9 cellular contexts compared by ENCODE assay signal in the genomic region with DNA sequence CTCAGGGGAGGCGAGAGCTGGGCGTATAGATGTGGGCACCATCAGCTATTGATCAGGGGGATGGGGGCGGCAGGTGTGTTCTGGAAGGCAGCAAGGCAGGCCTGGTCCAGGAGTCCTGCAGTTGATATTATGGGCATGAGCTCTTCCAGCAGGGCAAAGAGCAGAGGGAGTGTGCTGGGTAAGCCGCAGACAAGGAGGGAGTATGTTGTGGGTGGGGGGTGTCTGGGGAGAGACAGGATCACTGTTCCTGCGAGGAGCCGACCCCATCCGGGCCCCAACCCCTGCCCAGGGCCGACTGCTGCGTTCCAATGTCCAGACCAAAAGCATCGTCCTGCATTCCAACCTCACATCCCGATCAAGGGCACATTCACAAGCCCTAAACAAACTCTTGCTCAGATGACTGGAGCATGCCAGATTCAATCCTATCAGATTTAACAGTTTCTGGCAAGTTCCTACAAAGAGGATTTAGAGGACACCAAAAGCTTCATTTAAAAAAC. TPM values are rescaled to one million over a fixed set of nuclear protein-coding genes. Genes with fewer than 3 reads are reported as not detected.
DNase-seq lines count a peak whose midpoint lies in the region; ATAC-seq, FAIRE-seq and TF ChIP-seq lines count a peak whose summit lies in the region.
"Had no signal": no experiment of that assay in that cellular context is flagged by ENCODE, and none has a peak within 500 bp of the region (broad histone marks: within the 10 kb centered on the region; RNA-seq: fewer than 3 reads in every experiment).

No MANE protein-coding gene starts in this region.

- no peaks in the 10 kb centered on the region for H3K36me3 ChIP-seq in adipocyte (ENCODE audit: control insufficient read depth, insufficient read depth, low read length, severe bottlenecking)
- no peaks in the 10 kb centered on the region for H3K36me3 ChIP-seq in HepG2 (replicated peaks in 1 of 2; ENCODE audit: control insufficient read depth in 1 of 2, insufficient read depth in 2 of 2, low read length in 2 of 2)
- no peaks in the 10 kb centered on the region for H3K36me3 ChIP-seq in thyroid gland

- H3K4me1 ChIP-seq in adipocyte (ENCODE audit: control insufficient read depth, insufficient read depth, low read length): peaks cover 54% of the 10 kb centered on the region
- peaks cover 67% of the 10 kb centered on the region for H3K4me1 ChIP-seq in HepG2 (ENCODE audit: insufficient read depth, low read length)
- peaks cover 53 to 73% of the 10 kb centered on the region in 2 donors for H3K4me1 ChIP-seq in thyroid gland

- TF ChIP-seq POLR2A in HepG2 (IDR thresholded peaks at IDR 0.05; ENCODE audit: insufficient read depth in 1 of 2, low read depth in 2 of 2, low read length in 2 of 2) (peak in 1 of 2 experiments; percentile 77; a peak in 2 of 4 replicates), thyroid gland (IDR thresholded peaks at IDR 0.05) (no peak)

- H3K27me3 ChIP-seq in adipocyte (replicated peaks; ENCODE audit: control insufficient read depth, insufficient read depth, low read length): no peaks in the 10 kb centered on the region
- H3K27me3 ChIP-seq in HepG2 (ENCODE audit: control insufficient read depth in 1 of 2, insufficient read depth in 2 of 2, low read length in 2 of 2): no peaks in the 10 kb centered on the region
- no peaks in the 10 kb centered on the region for H3K27me3 ChIP-seq in thyroid gland

- H3K4me3 ChIP-seq in adipocyte (ENCODE audit: low read length) (peak overlapping the region; percentile 50), HepG2 (replicated peaks in 1 of 3; ENCODE audit: insufficient read depth in 1 of 3, low read depth in 2 of 3, low read length in 3 of 3) (peak overlapping the region; percentile 56 to 75 (median 62)), thyroid gland (replicated peaks in 1 of 3) (no peak overlapping the region)

- ATAC-seq in HepG2 (peak; percentile 68), HG02642 (IDR thresholded peaks at IDR 0.05; ENCODE audit: poor library complexity, unreplicated experiment) (no peak), HG02840 (IDR thresholded peaks at IDR 0.05; ENCODE audit: low FRiP score, unreplicated experiment) (no peak)
- ATAC-seq: stimulated activated naive B cell treated with anti-CD40 and anti-IgM and Interleukin-4, amounts not matched to agents 10 μg/mL and 1 μg/mL and 100 μg/mL, for 72 hours had no signal

- TF ChIP-seq CTCF in HepG2 (CRISPR knock-in tag; IDR thresholded peaks at IDR 0.05) (no peak), thyroid gland (IDR thresholded peaks at IDR 0.05) (no peak)

- BruUV-seq in HepG2 (replicated peaks; lab: Mats Ljungman, UMichigan): no TSS peak

- H3K4me2 ChIP-seq in HepG2 (ENCODE audit: low read depth, low read length): peak overlapping the region; percentile 94

- peak; percentile 94 for FAIRE-seq in HepG2 (lab: Jason Lieb, UNC)

- in situ Hi-C loops in HepG2 (cut with HindIII; ENCODE audit: extremely low pct_ligation_motif_present, low pct_unique_long_range_greater_than_20kb): no loop called here

- H3K79me2 ChIP-seq in HepG2 (ENCODE audit: insufficient read depth, low read length): peaks cover 25% of the 10 kb centered on the region

- CTCF ChIA-PET in HepG2 (lab: Yijun Ruan, JAX; ENCODE audit: low intra/inter-chr PET ratio, low total read pairs): no interaction called here

- no peak; the same call in 1 of the 2 replicates for TF ChIP-seq RAD21 in HepG2 (CRISPR knock-in tag; IDR thresholded peaks at IDR 0.05)

- H3K9me3 ChIP-seq in adipocyte (ENCODE audit: control insufficient read depth, low read length): no peaks in the 10 kb centered on the region
- no peaks in the 10 kb centered on the region for H3K9me3 ChIP-seq in HepG2 (ENCODE audit: low read length)
- no peaks in the 10 kb centered on the region for H3K9me3 ChIP-seq in thyroid gland

- H3K27ac ChIP-seq in HepG2 (ENCODE audit: extremely low read length, insufficient read depth, low read length) (peak overlapping the region; percentile 71), thyroid gland (peak overlapping the region; percentile 61 to 78 (median 77))

- H2AFZ ChIP-seq in HepG2 (ENCODE audit: low read length): no peak overlapping the region

- DNase-seq in adipocyte (ENCODE audit: low read depth): no peak
- DNase-seq in HepG2 (ENCODE audit: low spot score): peak; percentile 80
- DNase-seq in thyroid gland: no peak
- DNase-seq in AG20443 (ENCODE audit: low spot score): no peak
- DNase-seq: NCI-H345; posterior cingulate gyrus; stimulated activated naive B cell treated with anti-CD40 and anti-IgM and Interleukin-4, amounts not matched to agents 10 μg/mL and 1 μg/mL and 100 μg/mL, for 72 hours had no signal

- WGBS in HepG2 (ENCODE audit: low lambda C conversion rate): 5% methylated on average over 11 of the region's 11 CpGs
- WGBS in thyroid gland, 2 donors: 42 to 52% methylated on average over 11 of the region's 11 CpGs

- H3K9ac ChIP-seq in adipocyte (ENCODE audit: low read length): peak overlapping the region; percentile 78
- peak overlapping the region; percentile 64 for H3K9ac ChIP-seq in HepG2 (ENCODE audit: insufficient read depth, low read depth, low read length)

- intact Hi-C loops in HepG2 (cut with micrococcal nuclease; ENCODE audit: unreplicated experiment): loop anchor here (10.0 kb wide), 1 partner anchor 147 kb away; no protein-coding TSS in a partner anchor
- intact Hi-C loops in thyroid gland (cut with DNase I): no loop called here

- H4K20me1 ChIP-seq in HepG2 (ENCODE audit: insufficient read depth, low read length): peaks cover 3% of the 10 kb centered on the region; the same call in 1 of the 2 replicates

- POLR2A ChIA-PET in HepG2 (lab: Yijun Ruan, JAX): interaction anchor here (0.6 to 3.5 kb wide), 9 partner anchors 9 to 301 kb away, joined by 3 to 25 read pairs (median 4); a partner anchor contains a TSS

- TF ChIP-seq EP300 in HepG2 (IDR thresholded peaks at IDR 0.05; ENCODE audit: low read depth in 2 of 2, low read length in 2 of 2) (peak in 1 of 2 experiments; percentile 39; a peak in 1 of 4 replicates), HepG2 (CRISPR knock-in tag; IDR thresholded peaks at IDR 0.05; ENCODE audit: borderline replicate concordance) (peak; percentile 23; the same call in 1 of the 2 replicates)

RNA-seq across cellular contexts. Expression of a gene that starts 9.2 kb away (rescaled TPM):
- total RNA-seq in HepG2 (2016; rRNA removed; fragmentation: Illumina TruSeq; extraction: Trizol) (28.0 and 44.8 TPM in 2 replicates), thyroid gland (100 to 1,000 TPM; 362 to 576 (median 421) TPM)
- 22.8 and 24.5 TPM in 2 replicates for total RNA-seq in HepG2 (2016; cell fraction: cytosol; rRNA removed; fragmentation: Illumina TruSeq; extraction: Trizol; ENCODE audit: low read depth)
- total RNA-seq in HepG2 (2016; cell fraction: insoluble cytoplasmic fraction; rRNA removed; fragmentation: Illumina TruSeq; extraction: Trizol): 30.0 and 44.9 TPM in 2 replicates
- total RNA-seq in HepG2 (2016; cell fraction: membrane; rRNA removed; fragmentation: Illumina TruSeq; extraction: Trizol): 51.0 and 58.7 TPM in 2 replicates
- total RNA-seq in HepG2 (2016; cell fraction: nucleus; rRNA removed; fragmentation: Illumina TruSeq; extraction: Trizol): 30.0 and 37.9 TPM in 2 replicates
- 112 and 139 TPM in 2 replicates for polyA plus RNA-seq in HepG2 (2011; rRNA removed)
- 75.0 and 131 TPM in 2 replicates for polyA plus RNA-seq in HepG2 (2011; cell fraction: cytosol; rRNA removed)
- 36.3 and 45.0 TPM in 2 replicates for polyA plus RNA-seq in HepG2 (2011; cell fraction: nucleus; rRNA removed)
- 131 and 138 TPM in 2 replicates for polyA plus RNA-seq in HepG2 (2012)
- polyA plus RNA-seq in HepG2 (2016; cell fraction: cytosol; fragmentation: Illumina TruSeq; extraction: Trizol; ENCODE audit: low read depth): 36.6 and 41.1 TPM in 2 replicates
- 37.7 and 42.0 TPM in 2 replicates for polyA plus RNA-seq in HepG2 (2016; cell fraction: insoluble cytoplasmic fraction; fragmentation: Illumina TruSeq; extraction: Trizol; ENCODE audit: low read depth)
- 56.2 and 59.4 TPM in 2 replicates for polyA plus RNA-seq in HepG2 (2016; cell fraction: membrane; fragmentation: Illumina TruSeq; extraction: Trizol; ENCODE audit: low read depth)
- polyA plus RNA-seq in HepG2 (2016; cell fraction: nucleus; fragmentation: Illumina TruSeq; extraction: Trizol; ENCODE audit: insufficient read depth, low read depth): 59.5 and 60.5 TPM in 2 replicates
- polyA minus RNA-seq in HepG2 (2011; rRNA and poly(A)+ RNA removed; ENCODE audit: low replicate concordance): 21.9 and 76.0 TPM in 2 replicates
- polyA minus RNA-seq in HepG2 (2011; cell fraction: cytosol; rRNA and poly(A)+ RNA removed): 38.4 and 70.8 TPM in 2 replicates
- polyA minus RNA-seq in HepG2 (2011; cell fraction: nucleus; rRNA and poly(A)+ RNA removed): 18.8 and 29.5 TPM in 2 replicates

RNA-seq across cellular contexts. Expression of a gene that starts 24.9 kb away (rescaled TPM):
- total RNA-seq in HepG2 (2016; rRNA removed; fragmentation: Illumina TruSeq; extraction: Trizol) (41.0 and 49.1 TPM in 2 replicates), thyroid gland (10 to 100 TPM; 12.2 to 24.2 (median 20.7) TPM)
- total RNA-seq in HepG2 (2016; cell fraction: cytosol; rRNA removed; fragmentation: Illumina TruSeq; extraction: Trizol; ENCODE audit: low read depth): 9.7 and 10.0 TPM in 2 replicates
- 41.7 and 48.0 TPM in 2 replicates for total RNA-seq in HepG2 (2016; cell fraction: insoluble cytoplasmic fraction; rRNA removed; fragmentation: Illumina TruSeq; extraction: Trizol)
- 15.3 and 17.9 TPM in 2 replicates for total RNA-seq in HepG2 (2016; cell fraction: membrane; rRNA removed; fragmentation: Illumina TruSeq; extraction: Trizol)
- 24.8 and 26.0 TPM in 2 replicates for total RNA-seq in HepG2 (2016; cell fraction: nucleus; rRNA removed; fragmentation: Illumina TruSeq; extraction: Trizol)
- polyA plus RNA-seq in HepG2 (2011; rRNA removed): 33.6 and 36.0 TPM in 2 replicates
- polyA plus RNA-seq in HepG2 (2011; cell fraction: cytosol; rRNA removed): 25.2 and 31.5 TPM in 2 replicates
- 43.8 and 48.7 TPM in 2 replicates for polyA plus RNA-seq in HepG2 (2011; cell fraction: nucleus; rRNA removed)
- 37.4 and 57.9 TPM in 2 replicates for polyA plus RNA-seq in HepG2 (2012)
- 7.4 and 7.7 TPM in 2 replicates for polyA plus RNA-seq in HepG2 (2016; cell fraction: cytosol; fragmentation: Illumina TruSeq; extraction: Trizol; ENCODE audit: low read depth)
- polyA plus RNA-seq in HepG2 (2016; cell fraction: insoluble cytoplasmic fraction; fragmentation: Illumina TruSeq; extraction: Trizol; ENCODE audit: low read depth): 47.9 and 48.6 TPM in 2 replicates
- 11.8 and 11.9 TPM in 2 replicates for polyA plus RNA-seq in HepG2 (2016; cell fraction: membrane; fragmentation: Illumina TruSeq; extraction: Trizol; ENCODE audit: low read depth)
- polyA plus RNA-seq in HepG2 (2016; cell fraction: nucleus; fragmentation: Illumina TruSeq; extraction: Trizol; ENCODE audit: insufficient read depth, low read depth): 37.6 and 45.3 TPM in 2 replicates
- polyA minus RNA-seq in HepG2 (2011; rRNA and poly(A)+ RNA removed; ENCODE audit: low replicate concordance): 14.9 and 21.3 TPM in 2 replicates
- polyA minus RNA-seq in HepG2 (2011; cell fraction: cytosol; rRNA and poly(A)+ RNA removed): 13.4 and 16.7 TPM in 2 replicates
- 10.3 and 15.4 TPM in 2 replicates for polyA minus RNA-seq in HepG2 (2011; cell fraction: nucleus; rRNA and poly(A)+ RNA removed)

RNA-seq across cellular contexts. Expression of a gene that starts 25.1 kb away (rescaled TPM):
- total RNA-seq in HepG2 (2016; rRNA removed; fragmentation: Illumina TruSeq; extraction: Trizol) (39.7 and 39.9 TPM in 2 replicates), thyroid gland (10 to 100 TPM; 33.6 to 58.3 (median 51.3) TPM)
- total RNA-seq in HepG2 (2016; cell fraction: cytosol; rRNA removed; fragmentation: Illumina TruSeq; extraction: Trizol; ENCODE audit: low read depth): 13.8 and 15.1 TPM in 2 replicates
- total RNA-seq in HepG2 (2016; cell fraction: insoluble cytoplasmic fraction; rRNA removed; fragmentation: Illumina TruSeq; extraction: Trizol): 40.1 and 40.8 TPM in 2 replicates
- 23.4 and 26.9 TPM in 2 replicates for total RNA-seq in HepG2 (2016; cell fraction: membrane; rRNA removed; fragmentation: Illumina TruSeq; extraction: Trizol)
- 28.8 and 32.4 TPM in 2 replicates for total RNA-seq in HepG2 (2016; cell fraction: nucleus; rRNA removed; fragmentation: Illumina TruSeq; extraction: Trizol)
- polyA plus RNA-seq in HepG2 (2011; rRNA removed): 85.4 and 104 TPM in 2 replicates
- polyA plus RNA-seq in HepG2 (2011; cell fraction: cytosol; rRNA removed): 54.2 and 65.9 TPM in 2 replicates
- polyA plus RNA-seq in HepG2 (2011; cell fraction: nucleus; rRNA removed): 68.9 and 70.3 TPM in 2 replicates
- 49.3 and 49.6 TPM in 2 replicates for polyA plus RNA-seq in HepG2 (2012)
- 16.6 and 18.6 TPM in 2 replicates for polyA plus RNA-seq in HepG2 (2016; cell fraction: cytosol; fragmentation: Illumina TruSeq; extraction: Trizol; ENCODE audit: low read depth)
- 45.5 and 51.2 TPM in 2 replicates for polyA plus RNA-seq in HepG2 (2016; cell fraction: insoluble cytoplasmic fraction; fragmentation: Illumina TruSeq; extraction: Trizol; ENCODE audit: low read depth)
- polyA plus RNA-seq in HepG2 (2016; cell fraction: membrane; fragmentation: Illumina TruSeq; extraction: Trizol; ENCODE audit: low read depth): 22.2 and 23.6 TPM in 2 replicates
- 60.8 and 67.8 TPM in 2 replicates for polyA plus RNA-seq in HepG2 (2016; cell fraction: nucleus; fragmentation: Illumina TruSeq; extraction: Trizol; ENCODE audit: insufficient read depth, low read depth)
- polyA minus RNA-seq in HepG2 (2011; rRNA and poly(A)+ RNA removed; ENCODE audit: low replicate concordance): 23.4 and 37.2 TPM in 2 replicates
- polyA minus RNA-seq in HepG2 (2011; cell fraction: cytosol; rRNA and poly(A)+ RNA removed): 17.2 and 17.6 TPM in 2 replicates
- 17.6 and 22.6 TPM in 2 replicates for polyA minus RNA-seq in HepG2 (2011; cell fraction: nucleus; rRNA and poly(A)+ RNA removed)

RNA-seq across cellular contexts. Expression of a gene that starts 35.6 kb away (rescaled TPM):
- total RNA-seq in HepG2 (2016; rRNA removed; fragmentation: Illumina TruSeq; extraction: Trizol) (249 and 319 TPM in 2 replicates), thyroid gland (100 to 1,000 TPM; 269 to 614 (median 400) TPM)
- 103 and 114 TPM in 2 replicates for total RNA-seq in HepG2 (2016; cell fraction: cytosol; rRNA removed; fragmentation: Illumina TruSeq; extraction: Trizol; ENCODE audit: low read depth)
- total RNA-seq in HepG2 (2016; cell fraction: insoluble cytoplasmic fraction; rRNA removed; fragmentation: Illumina TruSeq; extraction: Trizol): 260 and 312 TPM in 2 replicates
- total RNA-seq in HepG2 (2016; cell fraction: membrane; rRNA removed; fragmentation: Illumina TruSeq; extraction: Trizol): 135 and 140 TPM in 2 replicates
- total RNA-seq in HepG2 (2016; cell fraction: nucleus; rRNA removed; fragmentation: Illumina TruSeq; extraction: Trizol): 349 and 418 TPM in 2 replicates
- 306 and 308 TPM in 2 replicates for polyA plus RNA-seq in HepG2 (2011; rRNA removed)
- 103 and 169 TPM in 2 replicates for polyA plus RNA-seq in HepG2 (2011; cell fraction: cytosol; rRNA removed)
- 1,720 and 2,373 TPM in 2 replicates for polyA plus RNA-seq in HepG2 (2011; cell fraction: nucleus; rRNA removed)
- 214 and 282 TPM in 2 replicates for polyA plus RNA-seq in HepG2 (2012)
- 77.5 and 85.0 TPM in 2 replicates for polyA plus RNA-seq in HepG2 (2016; cell fraction: cytosol; fragmentation: Illumina TruSeq; extraction: Trizol; ENCODE audit: low read depth)
- polyA plus RNA-seq in HepG2 (2016; cell fraction: insoluble cytoplasmic fraction; fragmentation: Illumina TruSeq; extraction: Trizol; ENCODE audit: low read depth): 376 and 395 TPM in 2 replicates
- polyA plus RNA-seq in HepG2 (2016; cell fraction: membrane; fragmentation: Illumina TruSeq; extraction: Trizol; ENCODE audit: low read depth): 116 and 123 TPM in 2 replicates
- polyA plus RNA-seq in HepG2 (2016; cell fraction: nucleus; fragmentation: Illumina TruSeq; extraction: Trizol; ENCODE audit: insufficient read depth, low read depth): 776 and 819 TPM in 2 replicates
- polyA minus RNA-seq in HepG2 (2011; rRNA and poly(A)+ RNA removed; ENCODE audit: low replicate concordance): 243 and 377 TPM in 2 replicates
- 59.7 and 82.4 TPM in 2 replicates for polyA minus RNA-seq in HepG2 (2011; cell fraction: cytosol; rRNA and poly(A)+ RNA removed)
- polyA minus RNA-seq in HepG2 (2011; cell fraction: nucleus; rRNA and poly(A)+ RNA removed): 526 and 551 TPM in 2 replicates

RNA-seq across cellular contexts. Expression of a gene that starts 36.4 kb away (rescaled TPM):
- 19.4 and 36.3 TPM in 2 replicates for total RNA-seq in HepG2 (2016; rRNA removed; fragmentation: Illumina TruSeq; extraction: Trizol)
- 19.7 and 21.0 TPM in 2 replicates for total RNA-seq in HepG2 (2016; cell fraction: cytosol; rRNA removed; fragmentation: Illumina TruSeq; extraction: Trizol; ENCODE audit: low read depth)
- total RNA-seq in HepG2 (2016; cell fraction: insoluble cytoplasmic fraction; rRNA removed; fragmentation: Illumina TruSeq; extraction: Trizol): 17.3 and 35.0 TPM in 2 replicates
- 17.5 and 20.2 TPM in 2 replicates for total RNA-seq in HepG2 (2016; cell fraction: membrane; rRNA removed; fragmentation: Illumina TruSeq; extraction: Trizol)
- 39.1 and 44.6 TPM in 2 replicates for total RNA-seq in HepG2 (2016; cell fraction: nucleus; rRNA removed; fragmentation: Illumina TruSeq; extraction: Trizol)
- 25.2 and 26.1 TPM in 2 replicates for polyA plus RNA-seq in HepG2 (2011; rRNA removed)
- 11.6 and 16.0 TPM in 2 replicates for polyA plus RNA-seq in HepG2 (2011; cell fraction: cytosol; rRNA removed)
- 59.2 and 64.8 TPM in 2 replicates for polyA plus RNA-seq in HepG2 (2011; cell fraction: nucleus; rRNA removed)
- polyA plus RNA-seq in HepG2 (2012): 20.4 and 24.1 TPM in 2 replicates
- 5.8 and 6.2 TPM in 2 replicates for polyA plus RNA-seq in HepG2 (2016; cell fraction: cytosol; fragmentation: Illumina TruSeq; extraction: Trizol; ENCODE audit: low read depth)
- polyA plus RNA-seq in HepG2 (2016; cell fraction: insoluble cytoplasmic fraction; fragmentation: Illumina TruSeq; extraction: Trizol; ENCODE audit: low read depth): 13.0 and 15.6 TPM in 2 replicates
- 9.2 and 11.8 TPM in 2 replicates for polyA plus RNA-seq in HepG2 (2016; cell fraction: membrane; fragmentation: Illumina TruSeq; extraction: Trizol; ENCODE audit: low read depth)
- polyA plus RNA-seq in HepG2 (2016; cell fraction: nucleus; fragmentation: Illumina TruSeq; extraction: Trizol; ENCODE audit: insufficient read depth, low read depth): 60.1 and 68.2 TPM in 2 replicates
- 33.4 and 39.8 TPM in 2 replicates for polyA minus RNA-seq in HepG2 (2011; rRNA and poly(A)+ RNA removed; ENCODE audit: low replicate concordance)
- 12.8 and 16.1 TPM in 2 replicates for polyA minus RNA-seq in HepG2 (2011; cell fraction: cytosol; rRNA and poly(A)+ RNA removed)
- polyA minus RNA-seq in HepG2 (2011; cell fraction: nucleus; rRNA and poly(A)+ RNA removed): 36.3 and 51.1 TPM in 2 replicates
- 10 to 100 TPM; 34.1 to 53.3 (median 44.3) TPM for total RNA-seq in thyroid gland

Comparison
In these comparisons a context has a peak if more than half of its experiments do, and no peak if none do; other contexts are left out.
1. H3K4me3 ChIP-seq: peak in adipocyte (single experiment) and HepG2 (3 of 3); none in thyroid gland (0 of 3).